In genomic region chr3:94101860-94102259, GRCh38 we compare ENCODE assay signal across 14 cellular contexts. TPM values are rescaled to one million over a fixed set of nuclear protein-coding genes. Genes with fewer than 3 reads are reported as not detected.
DNase-seq lines count a peak whose midpoint lies in the region; ATAC-seq, FAIRE-seq and TF ChIP-seq lines count a peak whose summit lies in the region.
"Had no signal": no experiment of that assay in that cellular context is flagged by ENCODE, and none has a peak within 500 bp of the region (broad histone marks: within the 10 kb centered on the region; RNA-seq: fewer than 3 reads in every experiment).

No MANE protein-coding gene starts in this region.

- no peak overlapping the region for H3K9ac ChIP-seq in K562 (ENCODE audit: insufficient read depth in 1 of 2, low read depth in 2 of 2, low read length in 2 of 2)

- no peak for FAIRE-seq in K562 (lab: Jason Lieb, UNC)

- POLR2A ChIA-PET in K562 (lab: Yijun Ruan, JAX), result interaction anchor here (0.5 to 0.6 kb wide), 2 partner anchors 11 to 39 kb away, joined by 3 read pairs; partner anchors contain the start of genes DHFR2 and NSUN3
- POLR2A ChIA-PET in GM10248 (lab: Yijun Ruan, JAX), result no interaction called here

- ATAC-seq in K562 (no peak), HG02938 (IDR thresholded peaks at IDR 0.05; ENCODE audit: unreplicated experiment) (no peak)
- ATAC-seq: psoas muscle had no signal

- no peak for TF ChIP-seq RAD21 in K562 (CRISPR knock-in tag; conservative IDR thresholded peaks at IDR 0.05 in 1 of 2, IDR thresholded peaks at IDR 0.05 in 1 of 2)

- H3K27ac ChIP-seq in K562 (ENCODE audit: extremely low read depth, low read depth, low read length) (no peak overlapping the region), osteoblast (ENCODE audit: low read depth, low read length) (no peak overlapping the region)
- H3K27ac ChIP-seq: HL-60, psoas muscle, tibial artery had no signal

- H3K79me2 ChIP-seq in K562 (ENCODE audit: control insufficient read depth, insufficient read depth, low read length) (no peaks in the 10 kb centered on the region), osteoblast (ENCODE audit: insufficient read depth, low read length) (no peaks in the 10 kb centered on the region)

- no peaks in the 10 kb centered on the region for H3K9me1 ChIP-seq in K562 (ENCODE audit: control insufficient read depth, insufficient read depth, low read length)

- H4K20me1 ChIP-seq in K562 (replicated peaks; ENCODE audit: control insufficient read depth, insufficient read depth, low read length) (no peaks in the 10 kb centered on the region), osteoblast (ENCODE audit: insufficient read depth, low read length) (no peaks in the 10 kb centered on the region)

- TF ChIP-seq POLR2A in K562 (conservative IDR thresholded peaks at IDR 0.05), result no peak

- H3K36me3 ChIP-seq in K562 (ENCODE audit: control insufficient read depth, insufficient read depth, low read length) (0 out of 3 replicates have a peak, but pooled peaks cover 9% of the 10 kb centered on the region), osteoblast (ENCODE audit: insufficient read depth, low read length) (peaks cover 6% of the 10 kb centered on the region)

- WGBS in K562 (ENCODE audit: insufficient coverage, low coverage, missing lambda C conversion rate), result 35% methylated on average over 3 of the region's 4 CpGs

- in situ Hi-C loops in K562 (cut with MboI), result no loop called here

- H3K27me3 ChIP-seq in K562 (ENCODE audit: control insufficient read depth in 2 of 2, insufficient read depth in 2 of 2, low read length in 2 of 2) (no peaks in the 10 kb centered on the region), osteoblast (ENCODE audit: insufficient read depth, low read length) (no peaks in the 10 kb centered on the region)
- H3K27me3 ChIP-seq: tibial artery had no signal

- H3K9me3 ChIP-seq in K562 (replicated peaks; ENCODE audit: control insufficient read depth, insufficient read depth, low read depth, low read length) (no peaks in the 10 kb centered on the region), osteoblast (ENCODE audit: low read depth, low read length) (no peaks in the 10 kb centered on the region)
- H3K9me3 ChIP-seq: psoas muscle, tibial artery had no signal

- intact Hi-C loops in K562 (cut with micrococcal nuclease), result no loop called here

- H2AFZ ChIP-seq in K562 (ENCODE audit: low read depth, low read length) (no peak overlapping the region), osteoblast (ENCODE audit: low read length) (no peak overlapping the region)

- no peak overlapping the region for H3K4me2 ChIP-seq in K562 (ENCODE audit: insufficient read depth, low read length)
- no peak overlapping the region for H3K4me2 ChIP-seq in osteoblast (ENCODE audit: insufficient read depth, low read length)

- no peak for TF ChIP-seq EP300 in K562 (IDR thresholded peaks at IDR 0.05; ENCODE audit: low read length)

- DNase-seq in ELR (ENCODE audit: low read depth), result peak; percentile 27
- DNase-seq in K562 (ENCODE audit: extremely low read depth in 1 of 4, low spot score in 3 of 4), result no peak
- no peak for DNase-seq in osteoblast (ENCODE audit: insufficient read length, low spot score, missing footprints)
- DNase-seq in GM10248 (ENCODE audit: extremely low spot score), result no peak
- no peak for DNase-seq in activated CD4-positive, alpha-beta T cell treated with anti-CD3 and anti-CD28 coated beads for 1 hour
- DNase-seq: activated CD4-positive, CD25-positive, alpha-beta regulatory T cell treated with anti-CD3 and anti-CD28 coated beads, Interleukin-2, amount 50 U/mL, for 72 hours; activated gamma-delta T cell treated with Interleukin-2 at 50 U/mL for 16 hours; cortex of kidney; NCI-H1930; psoas muscle; tibial artery had no signal

- BruUV-seq in K562 (replicated peaks; lab: Mats Ljungman, UMichigan), result no TSS peak

- H3K4me1 ChIP-seq in K562 (replicated peaks in 1 of 2; ENCODE audit: control insufficient read depth in 2 of 2, insufficient read depth in 2 of 2, low read length in 2 of 2) (peaks cover 0 to 10% of the 10 kb centered on the region in 2 experiments; a peak in 1 of 5 replicates), osteoblast (ENCODE audit: insufficient read depth, low read length) (no peaks in the 10 kb centered on the region)
- H3K4me1 ChIP-seq: psoas muscle, tibial artery had no signal

- CTCF ChIA-PET in K562 (lab: Yijun Ruan, JAX; ENCODE audit: low intra/inter-chr PET ratio), result no interaction called here
- CTCF ChIA-PET in GM10248 (lab: Yijun Ruan, JAX), result interaction anchor here (0.6 to 1.5 kb wide), 4 partner anchors 13 to 97 kb away, joined by 3 to 4 read pairs (median 3); no protein-coding TSS in a partner anchor

- peak; percentile 32; the same call in 1 of the 2 replicates for TF ChIP-seq CTCF in LNCAP (IDR thresholded peaks at IDR 0.05)
- peak in 1 of 3 experiments; percentile 24; a peak in 1 of 6 replicates for TF ChIP-seq CTCF in K562 (IDR thresholded peaks at IDR 0.05 in 2 of 3, conservative IDR thresholded peaks at IDR 0.05 in 1 of 3; ENCODE audit: insufficient read depth in 2 of 3, low read depth in 1 of 3, low read length in 3 of 3)
- peak; percentile 45 for TF ChIP-seq CTCF in osteoblast (IDR thresholded peaks at IDR 0.05; ENCODE audit: extremely low read depth, low read depth, low read length)
- TF ChIP-seq CTCF in GM10248 (IDR thresholded peaks at IDR 0.05; ENCODE audit: control extremely low read depth, extremely low read depth, low read depth, missing control alignments), result no peak

- H3K4me3 ChIP-seq in K562 (no peak overlapping the region), osteoblast (ENCODE audit: insufficient read depth, low read length) (no peak overlapping the region)
- H3K4me3 ChIP-seq: psoas muscle, tibial artery had no signal

TF ChIP-seq in K562, 482 proteins besides CTCF, POLR2A, EP300 and RAD21 (continues in another document):
- TF ChIP-seq GABPB1 (CRISPR knock-in tag; IDR thresholded peaks at IDR 0.05) (no peak), PBX2 (CRISPR knock-in tag; IDR thresholded peaks at IDR 0.05; ENCODE audit: low read depth) (no peak), PBX2 (tag; conservative IDR thresholded peaks at IDR 0.05; ENCODE audit: low read depth) (0 out of 2 replicates have a peak, but pooled peaks have one; percentile 26)

RNA-seq across cellular contexts. Expression of gene NSUN3, which starts 39.0 kb away (rescaled TPM):
- 29.8 and 34.9 TPM in 2 replicates for total RNA-seq in K562 (2011; cell fraction: chromatin; rRNA removed; ENCODE audit: low replicate concordance)
- total RNA-seq in K562 (2011; cell fraction: nucleolus; rRNA removed), result 8.5 and 20.7 TPM in 2 replicates
- 23.6 and 24.1 TPM in 2 replicates for total RNA-seq in K562 (2011; cell fraction: nucleoplasm; rRNA removed)
- 4.4 and 4.9 TPM in 2 replicates for total RNA-seq in K562 (2014; rRNA removed)
- total RNA-seq in K562 (2014; rRNA removed; fragmentation: Illumina TruSeq; extraction: Trizol), result 10.8 and 10.9 TPM in 2 replicates
- total RNA-seq in K562 (2015; rRNA removed; fragmentation: Illumina TruSeq; extraction: Trizol), result 9.2 and 12.3 TPM in 2 replicates
- total RNA-seq in K562 (2021), result 5.4 and 6.3 TPM in 2 replicates
- polyA plus RNA-seq in K562 (2011; rRNA removed), result 7.3 and 7.6 TPM in 2 replicates
- polyA plus RNA-seq in K562 (2011; cell fraction: cytosol; rRNA removed), result 4.0 and 4.1 TPM in 2 replicates
- polyA plus RNA-seq in K562 (2011; cell fraction: nucleus; rRNA removed), result 6.9 and 11.9 TPM in 2 replicates
- polyA plus RNA-seq in K562 (2012), result 6.1 and 6.2 TPM in 2 replicates
- 6.5 and 9.9 TPM in 2 replicates for polyA plus RNA-seq in K562 (2014; fragmentation: Illumina TruSeq; extraction: Trizol)
- 1 to 10 TPM; 6.9 to 8.1 TPM for polyA plus RNA-seq in K562 (2014; fragmentation: Nextera tagmentation; extraction: Ambion mirVana)
- polyA plus RNA-seq in K562 (2014; rRNA removed), result 5.2 and 7.7 TPM in 2 replicates
- 9.5 and 11.5 TPM in 2 replicates for polyA minus RNA-seq in K562 (2011; rRNA and poly(A)+ RNA removed)
- 2.3 and 6.2 TPM in 2 replicates for polyA minus RNA-seq in K562 (2011; cell fraction: cytosol; rRNA and poly(A)+ RNA removed)
- polyA minus RNA-seq in K562 (2011; cell fraction: nucleus; rRNA and poly(A)+ RNA removed), result 16.8 and 19.4 TPM in 2 replicates
- total RNA-seq in osteoblast, result 13.4 and 15.9 TPM in 2 replicates

RNA-seq across cellular contexts. Expression of gene DHFR2, which starts 39.1 kb away (rescaled TPM):
- 0.44 and 2.5 TPM in 2 replicates for total RNA-seq in K562 (2011; cell fraction: chromatin; rRNA removed; ENCODE audit: low replicate concordance)
- total RNA-seq in K562 (2011; cell fraction: nucleolus; rRNA removed), result 0.92 and 1.5 TPM in 2 replicates
- 1.3 and 1.5 TPM in 2 replicates for total RNA-seq in K562 (2011; cell fraction: nucleoplasm; rRNA removed)
- total RNA-seq in K562 (2014; rRNA removed) (0.57 and 0.64 TPM in 2 replicates), K562 (2014; rRNA removed; fragmentation: Illumina TruSeq; extraction: Trizol) (1.6 and 2.3 TPM in 2 replicates), K562 (2015; rRNA removed; fragmentation: Illumina TruSeq; extraction: Trizol) (1.4 and 1.7 TPM in 2 replicates), K562 (2021) (1.1 and 1.4 TPM in 2 replicates), osteoblast (3.5 and 4.7 TPM in 2 replicates)
- polyA plus RNA-seq in K562 (2011; rRNA removed) (1.4 and 1.6 TPM in 2 replicates), K562 (2014; fragmentation: Illumina TruSeq; extraction: Trizol) (1.4 TPM in 2 replicates), K562 (2014; fragmentation: Nextera tagmentation; extraction: Ambion mirVana) (under 1 TPM; 0.68 to 0.83 TPM), K562 (2014; rRNA removed) (0.82 and 1.1 TPM in 2 replicates)
- polyA plus RNA-seq in K562 (2011; cell fraction: cytosol; rRNA removed), result 0.31 and 0.59 TPM in 2 replicates
- polyA plus RNA-seq in K562 (2011; cell fraction: nucleus; rRNA removed), result 0.65 and 0.87 TPM in 2 replicates
- polyA plus RNA-seq in K562 (2012), result 1.2 and 1.4 TPM in 2 replicates
- 1.5 and 2.3 TPM in 2 replicates for polyA minus RNA-seq in K562 (2011; rRNA and poly(A)+ RNA removed)
- 1.0 TPM in 2 replicates for polyA minus RNA-seq in K562 (2011; cell fraction: cytosol; rRNA and poly(A)+ RNA removed)
- polyA minus RNA-seq in K562 (2011; cell fraction: nucleus; rRNA and poly(A)+ RNA removed), result 1.2 and 2.3 TPM in 2 replicates
